ENCODE assay signal across 9 cellular contexts in genomic region chr16:47258874-47259461, GRCh38.
DNase-seq lines count a peak whose midpoint lies in the region; ATAC-seq and TF ChIP-seq lines count a peak whose summit lies in the region.
"Had no signal": no experiment of that assay in that cellular context is flagged by ENCODE, and none has a peak within 500 bp of the region (broad histone marks: within the 10 kb centered on the region; RNA-seq: fewer than 3 reads in every experiment).

No MANE protein-coding gene starts in this region.

- in situ Hi-C loops in astrocyte of the cerebellum (cut with HindIII; ENCODE audit: low sequenced_read_pairs), result no loop called here

- no peak overlapping the region for H3K4me3 ChIP-seq in astrocyte of the cerebellum (ENCODE audit: low read depth, low read length)
- no peak overlapping the region for H3K4me3 ChIP-seq in prostate gland

- H3K9me3 ChIP-seq in prostate gland, result no peaks in the 10 kb centered on the region

- H3K36me3 Mint-ChIP-seq in memory B cell, result peaks cover 26% of the 10 kb centered on the region

- TF ChIP-seq CTCF in astrocyte of the cerebellum (IDR thresholded peaks at IDR 0.05; ENCODE audit: low read depth, low read length, missing control alignments) (peak; percentile 80), prostate gland (IDR thresholded peaks at IDR 0.05) (peak in 1 of 4 experiments; percentile 12)

- H3K4me1 Mint-ChIP-seq in memory B cell, result no peaks in the 10 kb centered on the region

- TF ChIP-seq POLR2A in prostate gland (IDR thresholded peaks at IDR 0.05), result no peak

- no peak overlapping the region for H3K27ac ChIP-seq in prostate gland

- no peaks in the 10 kb centered on the region for H3K27me3 ChIP-seq in prostate gland (replicated peaks; ENCODE audit: insufficient read depth)

- H3K4me3 Mint-ChIP-seq in memory B cell, result no peak overlapping the region
- H3K4me3 Mint-ChIP-seq: naive thymus-derived CD8-positive, alpha-beta T cell had no signal

- H3K27ac Mint-ChIP-seq in memory B cell, result no peak overlapping the region
- H3K27ac Mint-ChIP-seq: naive thymus-derived CD8-positive, alpha-beta T cell had no signal

- no peaks in the 10 kb centered on the region for H3K4me1 ChIP-seq in prostate gland (replicated peaks)

- intact Hi-C loops in prostate gland (cut with DNase I), result no loop called here

- ATAC-seq in memory B cell (ENCODE audit: low read depth), result peak; percentile 46
- ATAC-seq: naive thymus-derived CD8-positive, alpha-beta T cell had no signal

- peak; percentile 25 for DNase-seq in AG08395 (ENCODE audit: low spot score)
- peak; percentile 34 for DNase-seq in GM03348 (ENCODE audit: low spot score)
- DNase-seq in M059J (ENCODE audit: low read depth), result peak; percentile 27
- no peak for DNase-seq in astrocyte of the cerebellum (ENCODE audit: low read depth)
- DNase-seq in memory B cell (ENCODE audit: low spot score in 2 of 2), result peak in 1 of 2 donors; percentile 11
- DNase-seq in superior temporal gyrus (ENCODE audit: extremely low spot score), result no peak
- DNase-seq in prostate gland (ENCODE audit: low spot score), result no peak
- no peak for DNase-seq in activated gamma-delta T cell (lab: John Stamatoyannopoulos, UW)

- H3K9me3 Mint-ChIP-seq in memory B cell, result no peaks in the 10 kb centered on the region
- H3K9me3 Mint-ChIP-seq: naive thymus-derived CD8-positive, alpha-beta T cell had no signal

- no peaks in the 10 kb centered on the region for H3K36me3 ChIP-seq in prostate gland

- H3K27me3 Mint-ChIP-seq in memory B cell, result no peaks in the 10 kb centered on the region
- H3K27me3 Mint-ChIP-seq: naive thymus-derived CD8-positive, alpha-beta T cell had no signal

- WGBS in prostate gland, result 70% methylated on average over 2 of the region's 2 CpGs

Comparison
In these comparisons a context has a peak if more than half of its experiments do, and no peak if none do; other contexts are left out.
1. DNase-seq: peak in AG08395 (single experiment), GM03348 (single experiment) and M059J (single experiment); none in astrocyte of the cerebellum (single experiment), superior temporal gyrus (single experiment), prostate gland (single experiment) and activated gamma-delta T cell (single experiment).